Comparison of ENCODE assay signal across 1 cellular context in genomic region chr18:1604751-1605150, GRCh38.
TF ChIP-seq lines count a peak whose summit lies in the region.

No MANE protein-coding gene starts in this region.

TF ChIP-seq in H1, 55 proteins besides CTCF, POLR2A, EP300 and RAD21 (continued from another document):
- TF ChIP-seq BACH1 (IDR thresholded peaks at IDR 0.05; ENCODE audit: low read length), result no peak
- no peak for TF ChIP-seq POU5F1 (IDR thresholded peaks at IDR 0.05; ENCODE audit: low read depth, low read length)
- TF ChIP-seq MAFK (IDR thresholded peaks at IDR 0.05; ENCODE audit: low read depth, low read length), result no peak
